13 cellular contexts compared by ENCODE assay signal in the genomic region with DNA sequence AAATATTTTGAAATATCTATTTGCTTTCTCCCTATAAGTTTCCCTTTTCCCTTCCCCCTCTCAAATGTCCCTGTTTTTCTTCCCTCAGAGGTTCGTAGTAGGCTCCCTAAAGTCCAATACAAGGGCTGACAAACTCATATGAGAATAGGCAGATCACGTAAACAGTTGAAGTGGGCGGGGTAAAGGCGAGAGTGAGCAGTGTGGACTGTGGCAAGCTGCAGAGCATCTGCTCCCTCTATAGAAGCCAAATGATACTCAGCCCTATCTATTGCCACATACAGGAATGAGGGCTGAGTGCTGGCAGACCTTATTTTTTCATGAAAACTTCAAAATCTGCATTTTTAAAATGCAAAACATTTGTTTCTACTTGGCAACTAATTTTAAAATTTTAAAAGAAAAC. TPM values are rescaled to one million over a fixed set of nuclear protein-coding genes. Genes with fewer than 3 reads are reported as not detected.
A peak's percentile ranks its signal among the peaks of the same experiment; 100 is the strongest.
DNase-seq lines count a peak whose midpoint lies in the region; ATAC-seq and TF ChIP-seq lines count a peak whose summit lies in the region.
"Had no signal": no experiment of that assay in that cellular context is flagged by ENCODE, and none has a peak within 500 bp of the region (broad histone marks: within the 10 kb centered on the region; RNA-seq: fewer than 3 reads in every experiment).

No MANE protein-coding gene starts in this region.

- TF ChIP-seq CTCF in GM10266 (IDR thresholded peaks at IDR 0.05; ENCODE audit: control insufficient read depth, insufficient read depth, low read depth, missing control alignments): no peak

- H3K27me3 Mint-ChIP-seq in activated naive CD4-positive, alpha-beta T cell treated with anti-CD3 and anti-CD28 coated beads for 36 hours (ENCODE audit: low read depth): no peaks in the 10 kb centered on the region
- H3K27me3 Mint-ChIP-seq: central memory CD8-positive, alpha-beta T cell; naive thymus-derived CD4-positive, alpha-beta T cell had no signal

- no peaks in the 10 kb centered on the region for H3K4me1 Mint-ChIP-seq in activated naive CD4-positive, alpha-beta T cell treated with anti-CD3 and anti-CD28 coated beads for 36 hours (ENCODE audit: low read depth)
- H3K4me1 Mint-ChIP-seq: central memory CD8-positive, alpha-beta T cell had no signal

- H3K9me3 Mint-ChIP-seq in activated naive CD4-positive, alpha-beta T cell treated with anti-CD3 and anti-CD28 coated beads for 36 hours: no peaks in the 10 kb centered on the region
- H3K9me3 Mint-ChIP-seq: central memory CD8-positive, alpha-beta T cell had no signal

- no peak overlapping the region for H3K27ac Mint-ChIP-seq in activated naive CD4-positive, alpha-beta T cell treated with anti-CD3 and anti-CD28 coated beads for 36 hours
- H3K27ac Mint-ChIP-seq: naive thymus-derived CD4-positive, alpha-beta T cell had no signal

- ATAC-seq in GM21526 (IDR thresholded peaks at IDR 0.05; ENCODE audit: low FRiP score, unreplicated experiment): no peak
- ATAC-seq in GM18502 (IDR thresholded peaks at IDR 0.05; ENCODE audit: poor library complexity, unreplicated experiment): no peak
- ATAC-seq: naive thymus-derived CD4-positive, alpha-beta T cell had no signal

- DNase-seq in DMS 273 treated with DMSO at 0.1 percent for 48 hours (lab: John Stamatoyannopoulos, UW) (peak; percentile 71), LHCN-M2 (ENCODE audit: low read depth) (peak; percentile 39), SHP77 treated with DMSO at 0.1 percent for 48 hours (lab: John Stamatoyannopoulos, UW) (peak; percentile 34), iris pigment epithelial cell (ENCODE audit: low read depth) (peak; percentile 36), GM10266 (ENCODE audit: extremely low spot score) (no peak)
- DNase-seq in activated naive CD4-positive, alpha-beta T cell treated with anti-CD3 and anti-CD28 coated beads for 36 hours: no peak
- DNase-seq: activated CD8-positive, alpha-beta memory T cell treated with anti-CD3 and anti-CD28 coated beads for 24 hours; kidney; naive thymus-derived CD4-positive, alpha-beta T cell; NCI-H1105 treated with DMSO at 0.1 percent for 48 hours had no signal

- no peaks in the 10 kb centered on the region for H3K36me3 Mint-ChIP-seq in activated naive CD4-positive, alpha-beta T cell treated with anti-CD3 and anti-CD28 coated beads for 36 hours (ENCODE audit: low read depth)

- intact Hi-C loops in activated naive CD4-positive, alpha-beta T cell treated with anti-CD3 and anti-CD28 coated beads for 36 hours (cut with micrococcal nuclease): no loop called here

- CTCF ChIA-PET in activated naive CD4-positive, alpha-beta T cell treated with anti-CD3 and anti-CD28 coated beads for 36 hours (lab: Charles Lee): interaction anchor here (1.7 kb wide), 1 partner anchor 16 kb away, joined by 4 read pairs; no protein-coding TSS in a partner anchor

- H3K4me3 Mint-ChIP-seq in activated naive CD4-positive, alpha-beta T cell treated with anti-CD3 and anti-CD28 coated beads for 36 hours: no peak overlapping the region
- H3K4me3 Mint-ChIP-seq: central memory CD8-positive, alpha-beta T cell; naive thymus-derived CD4-positive, alpha-beta T cell had no signal

RNA-seq across cellular contexts. Expression of a gene that starts 26.3 kb away (rescaled TPM):
- 235 and 258 TPM in 2 replicates for total RNA-seq in LHCN-M2 (2014; rRNA removed)
- polyA plus RNA-seq in LHCN-M2 (2012): 359 TPM
- total RNA-seq in activated naive CD4-positive, alpha-beta T cell treated with anti-CD3 and anti-CD28 coated beads for 36 hours: 100 to 1,000 TPM; 147 to 150 TPM

Comparison
In these comparisons a context has a peak if more than half of its experiments do, and no peak if none do; other contexts are left out.
1. DNase-seq: peak in DMS 273 treated with DMSO at 0.1 percent for 48 hours (single experiment), LHCN-M2 (single experiment), SHP77 treated with DMSO at 0.1 percent for 48 hours (single experiment) and iris pigment epithelial cell (single experiment); none in GM10266 (single experiment) and activated naive CD4-positive, alpha-beta T cell treated with anti-CD3 and anti-CD28 coated beads for 36 hours (single experiment).